Comparison of ENCODE assay signal across 16 cellular contexts in the genomic region with DNA sequence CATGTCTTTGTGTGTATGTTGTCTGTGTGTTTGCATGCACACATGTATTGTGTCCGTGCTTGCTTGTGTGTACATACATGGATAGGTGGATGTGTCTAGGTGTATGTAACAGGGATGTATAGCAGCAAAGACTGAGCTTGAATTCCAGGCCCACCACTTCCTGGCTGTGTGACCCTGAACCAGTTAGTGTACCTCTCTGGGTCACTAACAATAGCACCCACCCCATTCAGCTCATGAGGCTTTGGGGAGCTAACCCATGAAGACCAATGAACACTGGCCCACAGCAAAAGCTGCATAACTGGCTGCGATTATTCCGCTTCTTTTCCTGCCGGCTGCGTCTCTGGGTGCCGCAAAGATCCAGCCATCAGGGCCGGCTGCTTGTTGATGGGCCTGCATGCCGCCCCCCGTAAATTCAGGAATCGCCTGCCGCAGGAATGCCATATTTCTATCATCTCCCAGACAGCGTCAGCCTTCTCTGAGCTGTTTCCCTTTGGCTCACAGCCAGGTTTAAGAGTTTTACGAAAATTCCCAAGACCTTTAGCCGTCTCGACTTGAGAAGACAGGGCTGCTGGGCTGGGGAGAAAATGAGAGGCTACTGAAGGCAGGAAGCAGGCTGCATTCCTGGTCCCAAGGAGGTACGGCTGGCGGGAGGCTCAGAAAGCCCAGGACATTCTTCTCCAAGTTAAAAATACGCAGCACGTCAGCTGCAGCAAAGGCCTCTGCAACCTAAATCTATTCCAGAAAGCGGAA.
DNase-seq lines count a peak whose midpoint lies in the region; ATAC-seq, FAIRE-seq and TF ChIP-seq lines count a peak whose summit lies in the region.
"Had no signal": no experiment of that assay in that cellular context is flagged by ENCODE, and none has a peak within 500 bp of the region (broad histone marks: within the 10 kb centered on the region; RNA-seq: fewer than 3 reads in every experiment).

No MANE protein-coding gene starts in this region.

- H3K4me2 ChIP-seq in H9 (ENCODE audit: insufficient read depth, insufficient read length, low read length) = no peak overlapping the region

- H3K79me2 ChIP-seq in H9 (ENCODE audit: insufficient read depth, low read length) = no peaks in the 10 kb centered on the region

- H3K4me3 ChIP-seq in bronchial epithelial cell (ENCODE audit: low read depth, low read length) = no peak overlapping the region
- H3K4me3 ChIP-seq in left ventricle myocardium inferior = no peak overlapping the region
- H3K4me3 ChIP-seq: thyroid gland had no signal

- H2AFZ ChIP-seq in H9 (ENCODE audit: low read length) = no peak overlapping the region

- H3K27ac ChIP-seq in H9 (ENCODE audit: insufficient read length, low read depth, low read length) = no peak overlapping the region
- peak overlapping the region; percentile 71 for H3K27ac ChIP-seq in left ventricle myocardium inferior (replicated peaks)
- H3K27ac ChIP-seq: epithelial cell of prostate, thyroid gland had no signal

- no peak overlapping the region for H2AK5ac ChIP-seq in H9 (ENCODE audit: insufficient read length, low read length)

- H4K5ac ChIP-seq in H9 (ENCODE audit: insufficient read length, low read depth, low read length) = peak overlapping the region; percentile 81

- H3K18ac ChIP-seq in H9 (ENCODE audit: insufficient read length, low read depth, low read length) = no peak overlapping the region

- H2BK5ac ChIP-seq in H9 (ENCODE audit: insufficient read length, low read length) = no peak overlapping the region

- H3K9ac ChIP-seq in H9 (ENCODE audit: extremely low read depth, insufficient read length, low read length) = no peak overlapping the region

- DNase-seq in H9 = no peak
- peak; percentile 21 for DNase-seq in bronchial epithelial cell (ENCODE audit: low read depth)
- DNase-seq in left ventricle myocardium inferior = peak; percentile 59
- no peak for DNase-seq in osteocyte (ENCODE audit: extremely low spot score, unreplicated experiment)
- no peak for DNase-seq in NOMO-1 treated with dmso at 0.1 percent for 144 hours (lab: John Stamatoyannopoulos, UW; ENCODE audit: unreplicated experiment)
- no peak for DNase-seq in stimulated activated CD4-positive, alpha-beta T cell treated with anti-CD3 and anti-CD28 coated beads, Interleukin-12 subunit alpha, Interleukin-12 subunit beta, amount 100 ng/mL, for 4 hours
- no peak for DNase-seq in medulla oblongata (ENCODE audit: extremely low spot score)
- DNase-seq: activated gamma-delta T cell, caudate nucleus, DMS 273 treated with DMSO at 0.1 percent for 48 hours, mesendoderm, NCI-H2171, SW 1271, thyroid gland had no signal

- H3K14ac ChIP-seq in H9 (ENCODE audit: insufficient read depth, low read length) = no peak overlapping the region

- H3K23ac ChIP-seq in H9 (ENCODE audit: insufficient read length, low read depth, low read length) = no peak overlapping the region

- H3K4me3 Mint-ChIP-seq in H9 = no peak overlapping the region
- no peak overlapping the region for H3K4me3 Mint-ChIP-seq in osteocyte (ENCODE audit: unreplicated experiment)

- H3K9me3 Mint-ChIP-seq in H9 (peaks cover 4 to 5% of the 10 kb centered on the region in 2 experiments; a peak in 4 of 5 replicates), osteocyte (ENCODE audit: unreplicated experiment) (peaks cover 5% of the 10 kb centered on the region)

- no peak overlapping the region for H2BK20ac ChIP-seq in H9 (ENCODE audit: low read depth, low read length, poor library complexity, severe bottlenecking)

- no peak overlapping the region for H3T11ph ChIP-seq in H9 (ENCODE audit: low read length)

- H3K56ac ChIP-seq in H9 (ENCODE audit: insufficient read length, low read depth, low read length) = no peak overlapping the region

- H3K27ac Mint-ChIP-seq in H9 (no peak overlapping the region), osteocyte (ENCODE audit: unreplicated experiment) (peak overlapping the region; percentile 89)

- no peak overlapping the region for H4K8ac ChIP-seq in H9 (replicated peaks; ENCODE audit: insufficient read length, low read depth, low read length)

- H3K36me3 ChIP-seq in bronchial epithelial cell (ENCODE audit: control insufficient read depth, insufficient read depth, low read length) = no peaks in the 10 kb centered on the region
- peaks cover 4% of the 10 kb centered on the region for H3K36me3 ChIP-seq in left ventricle myocardium inferior
- H3K36me3 ChIP-seq: thyroid gland had no signal

- ATAC-seq in GM19324 (IDR thresholded peaks at IDR 0.05; ENCODE audit: low FRiP score, unreplicated experiment) = no peak

- H3K9me3 ChIP-seq in H9 (ENCODE audit: control insufficient read depth, low read depth, low read length) (no peaks in the 10 kb centered on the region), left ventricle myocardium inferior (replicated peaks) (peaks cover 7% of the 10 kb centered on the region)
- H3K9me3 ChIP-seq: thyroid gland had no signal

- no peaks in the 10 kb centered on the region for H3K79me1 ChIP-seq in H9 (ENCODE audit: insufficient read depth, low read depth, low read length, poor library complexity, severe bottlenecking)

- H3K36me3 Mint-ChIP-seq in H9 (ENCODE audit: insufficient read depth in 1 of 3, low read depth in 3 of 3) (no peaks in the 10 kb centered on the region), osteocyte (ENCODE audit: unreplicated experiment) (no peaks in the 10 kb centered on the region)

- H3K27me3 ChIP-seq in H9 (ENCODE audit: insufficient read depth, low read length) = peaks cover 2% of the 10 kb centered on the region; the same call in 1 of the 2 replicates
- no peaks in the 10 kb centered on the region for H3K27me3 ChIP-seq in bronchial epithelial cell (ENCODE audit: control insufficient read depth, insufficient read depth, low read length)
- H3K27me3 ChIP-seq in left ventricle myocardium inferior (ENCODE audit: low read depth) = peaks cover 56% of the 10 kb centered on the region

- intact Hi-C loops in left ventricle myocardium inferior (cut with micrococcal nuclease) = no loop called here

- H3K27me3 Mint-ChIP-seq in H9 (ENCODE audit: low read depth) (peaks cover 66% of the 10 kb centered on the region), osteocyte (ENCODE audit: unreplicated experiment) (no peaks in the 10 kb centered on the region)

- no peak overlapping the region for H2BK12ac ChIP-seq in H9 (ENCODE audit: insufficient read length, low read depth, low read length)

- no CpG with 5 or more reads among the region's 20 CpGs for WGBS in H9 (ENCODE audit: extremely low coverage, insufficient read length, low lambda C conversion rate)

- H3K23me2 ChIP-seq in H9 (ENCODE audit: insufficient read length, low read depth, low read length, poor library complexity, severe bottlenecking) = no peaks in the 10 kb centered on the region

- H3K4ac ChIP-seq in H9 (ENCODE audit: low read depth, low read length) = no peak overlapping the region

- TF ChIP-seq CTCF in H9 (conservative IDR thresholded peaks at IDR 0.05) (no peak), bronchial epithelial cell (IDR thresholded peaks at IDR 0.05; ENCODE audit: insufficient read depth, low read length, severe bottlenecking) (no peak), left ventricle myocardium inferior (IDR thresholded peaks at IDR 0.05; ENCODE audit: borderline replicate concordance) (no peak), osteocyte (IDR thresholded peaks at IDR 0.05) (no peak)

- no peak overlapping the region for H2BK120ac ChIP-seq in H9 (ENCODE audit: low read depth, low read length, poor library complexity, severe bottlenecking)

- H4K91ac ChIP-seq in H9 (ENCODE audit: insufficient read length, low read depth, low read length) = no peak overlapping the region

- H2BK15ac ChIP-seq in H9 (ENCODE audit: low read depth, low read length) = no peak overlapping the region

- peak; percentile 95 for FAIRE-seq in bronchial epithelial cell (lab: Jason Lieb, UNC)

- H4K20me1 ChIP-seq in H9 (ENCODE audit: control insufficient read depth, insufficient read depth, insufficient read length) = no peaks in the 10 kb centered on the region

- no peaks in the 10 kb centered on the region for H3K4me1 ChIP-seq in H9 (ENCODE audit: insufficient read depth, low read length)
- H3K4me1 ChIP-seq in left ventricle myocardium inferior = peaks cover 28% of the 10 kb centered on the region
- H3K4me1 ChIP-seq: thyroid gland had no signal

- H3K4me1 Mint-ChIP-seq in H9 (peaks cover 9 to 23% of the 10 kb centered on the region in 2 experiments), osteocyte (ENCODE audit: unreplicated experiment) (peaks cover 49% of the 10 kb centered on the region)

Comparison
In these comparisons a context has a peak if more than half of its experiments do, and no peak if none do; other contexts are left out.
1. DNase-seq: peak in bronchial epithelial cell (single experiment) and left ventricle myocardium inferior (single experiment); none in H9 (single experiment), osteocyte (single experiment), NOMO-1 treated with dmso at 0.1 percent for 144 hours (single experiment), stimulated activated CD4-positive, alpha-beta T cell treated with anti-CD3 and anti-CD28 coated beads, Interleukin-12 subunit alpha, Interleukin-12 subunit beta, amount 100 ng/mL, for 4 hours (single experiment) and medulla oblongata (single experiment).